1 cellular context compared by ENCODE assay signal in genomic region chr6:15793288-15793687, GRCh38.
TF ChIP-seq lines count a peak whose summit lies in the region.

No MANE protein-coding gene starts in this region.

TF ChIP-seq in K562, 482 proteins besides CTCF, POLR2A, EP300 and RAD21 (continued from another document):
- TF ChIP-seq ATF7 (IDR thresholded peaks at IDR 0.05) (no peak), TRIM24 (IDR thresholded peaks at IDR 0.05) (peak; percentile 78 to 89), NCOA2 (IDR thresholded peaks at IDR 0.05; ENCODE audit: partially characterized antibody in 2 of 2) (peak in 1 of 2 experiments; percentile 26), HMBOX1 (IDR thresholded peaks at IDR 0.05) (no peak), SP2 (IDR thresholded peaks at IDR 0.05; ENCODE audit: extremely low read depth, low read depth, low read length, poor library complexity, severe bottlenecking) (no peak)
TF ChIP-seq in K562: peak in this region for 78.
